In genomic region chr5:139698461-139699146, GRCh38 we compare ENCODE assay signal across 8 cellular contexts. TPM values are rescaled to one million over a fixed set of nuclear protein-coding genes. Genes with fewer than 3 reads are reported as not detected.
DNase-seq lines count a peak whose midpoint lies in the region; ATAC-seq and TF ChIP-seq lines count a peak whose summit lies in the region.

No MANE protein-coding gene starts in this region.

- CTCF ChIA-PET in activated CD8-positive, alpha-beta T cell treated with anti-CD3 and anti-CD28 coated beads, Interleukin-2, amount 10 ng/mL, durations not matched to agents 7 days and 5 days (lab: Charles Lee), result interaction anchor here (0.9 to 4.1 kb wide), 3 partner anchors 12 to 67 kb away, joined by 5 to 20 read pairs (median 6); no protein-coding TSS in a partner anchor
- CTCF ChIA-PET in activated CD8-positive, alpha-beta T cell treated with anti-CD3 and anti-CD28 coated beads for 36 hours (lab: Charles Lee), result interaction anchor here (1.6 kb wide), 2 partner anchors 9 to 65 kb away, joined by 6 to 10 read pairs; no protein-coding TSS in a partner anchor

- TF ChIP-seq CTCF in activated CD8-positive, alpha-beta T cell treated with anti-CD3 and anti-CD28 coated beads for 36 hours (IDR thresholded peaks at IDR 0.05), result no peak

- POLR2A ChIA-PET in activated CD8-positive, alpha-beta T cell treated with anti-CD3 and anti-CD28 coated beads, Interleukin-2, amount 10 ng/mL, durations not matched to agents 7 days and 5 days (lab: Charles Lee), result no interaction called here
- POLR2A ChIA-PET in activated CD8-positive, alpha-beta T cell treated with anti-CD3 and anti-CD28 coated beads for 36 hours (lab: Charles Lee), result interaction anchor here (0.6 to 4.3 kb wide), 3 partner anchors 11 to 401 kb away, joined by 3 to 30 read pairs (median 3); no protein-coding TSS in a partner anchor

- ATAC-seq in activated CD8-positive, alpha-beta T cell treated with anti-CD3 and anti-CD28 coated beads, Interleukin-2, amount 10 ng/mL, durations not matched to agents 7 days and 5 days, result no peak
- ATAC-seq in activated CD8-positive, alpha-beta T cell treated with anti-CD3 and anti-CD28 coated beads for 36 hours, result no peak
- peak; percentile 53 for ATAC-seq in left ventricle myocardium superior
- no peak for ATAC-seq in GM19328 (IDR thresholded peaks at IDR 0.05; ENCODE audit: unreplicated experiment)
- no peak for ATAC-seq in GM19397 (IDR thresholded peaks at IDR 0.05; ENCODE audit: unreplicated experiment)
- ATAC-seq in GM21528 (IDR thresholded peaks at IDR 0.05; ENCODE audit: low FRiP score, unreplicated experiment), result no peak

- peaks cover 13% of the 10 kb centered on the region for H3K27me3 Mint-ChIP-seq in activated CD8-positive, alpha-beta T cell treated with anti-CD3 and anti-CD28 coated beads, Interleukin-2, amount 10 ng/mL, durations not matched to agents 7 days and 5 days (ENCODE audit: low read depth)
- peaks cover 7% of the 10 kb centered on the region for H3K27me3 Mint-ChIP-seq in activated CD8-positive, alpha-beta T cell treated with anti-CD3 and anti-CD28 coated beads for 36 hours

- peak overlapping the region; percentile 30 for H3K27ac Mint-ChIP-seq in activated CD8-positive, alpha-beta T cell treated with anti-CD3 and anti-CD28 coated beads, Interleukin-2, amount 10 ng/mL, durations not matched to agents 7 days and 5 days
- H3K27ac Mint-ChIP-seq in activated CD8-positive, alpha-beta T cell treated with anti-CD3 and anti-CD28 coated beads for 36 hours, result no peak overlapping the region

- H3K9me3 Mint-ChIP-seq in activated CD8-positive, alpha-beta T cell treated with anti-CD3 and anti-CD28 coated beads, Interleukin-2, amount 10 ng/mL, durations not matched to agents 7 days and 5 days (ENCODE audit: insufficient read depth), result no peaks in the 10 kb centered on the region
- no peaks in the 10 kb centered on the region for H3K9me3 Mint-ChIP-seq in activated CD8-positive, alpha-beta T cell treated with anti-CD3 and anti-CD28 coated beads for 36 hours

- no peak for DNase-seq in activated CD8-positive, alpha-beta T cell treated with anti-CD3 and anti-CD28 coated beads, Interleukin-2, amount 10 ng/mL, durations not matched to agents 7 days and 5 days
- DNase-seq in activated CD8-positive, alpha-beta T cell treated with anti-CD3 and anti-CD28 coated beads for 36 hours, result no peak
- peak; percentile 91 for DNase-seq in left ventricle myocardium superior
- peak; percentile 29 for DNase-seq in pulmonary artery endothelial cell (ENCODE audit: low read depth, low spot score)

- peaks cover 53% of the 10 kb centered on the region for H3K4me1 Mint-ChIP-seq in activated CD8-positive, alpha-beta T cell treated with anti-CD3 and anti-CD28 coated beads, Interleukin-2, amount 10 ng/mL, durations not matched to agents 7 days and 5 days (ENCODE audit: low read depth)
- peaks cover 36% of the 10 kb centered on the region for H3K4me1 Mint-ChIP-seq in activated CD8-positive, alpha-beta T cell treated with anti-CD3 and anti-CD28 coated beads for 36 hours (ENCODE audit: low read depth)

- H3K27ac ChIP-seq in angular gyrus (ENCODE audit: low read depth, low read length), result peak overlapping the region; percentile 66

- H3K36me3 Mint-ChIP-seq in activated CD8-positive, alpha-beta T cell treated with anti-CD3 and anti-CD28 coated beads, Interleukin-2, amount 10 ng/mL, durations not matched to agents 7 days and 5 days (ENCODE audit: low read depth), result no peaks in the 10 kb centered on the region
- no peaks in the 10 kb centered on the region for H3K36me3 Mint-ChIP-seq in activated CD8-positive, alpha-beta T cell treated with anti-CD3 and anti-CD28 coated beads for 36 hours (ENCODE audit: low read depth)

- intact Hi-C loops in activated CD8-positive, alpha-beta T cell treated with anti-CD3 and anti-CD28 coated beads for 36 hours (cut with micrococcal nuclease), result no loop called here
- intact Hi-C loops in left ventricle myocardium superior (cut with micrococcal nuclease), result no loop called here

- H3K4me3 Mint-ChIP-seq in activated CD8-positive, alpha-beta T cell treated with anti-CD3 and anti-CD28 coated beads, Interleukin-2, amount 10 ng/mL, durations not matched to agents 7 days and 5 days, result no peak overlapping the region
- no peak overlapping the region for H3K4me3 Mint-ChIP-seq in activated CD8-positive, alpha-beta T cell treated with anti-CD3 and anti-CD28 coated beads for 36 hours

RNA-seq across cellular contexts. Expression of gene CXXC5, which starts 50.5 kb away (rescaled TPM):
- 1 to 10 TPM; 1.2 to 2.0 TPM for total RNA-seq in activated CD8-positive, alpha-beta T cell treated with anti-CD3 and anti-CD28 coated beads, Interleukin-2, amount 10 ng/mL, durations not matched to agents 7 days and 5 days
- total RNA-seq in activated CD8-positive, alpha-beta T cell treated with anti-CD3 and anti-CD28 coated beads for 36 hours, result 1 to 10 TPM; 3.5 to 4.3 TPM
- total RNA-seq in left ventricle myocardium superior (75.7 TPM), pulmonary artery endothelial cell (12.0 and 14.6 TPM in 2 replicates)

Comparison
In these comparisons a context has a peak if more than half of its experiments do, and no peak if none do; other contexts are left out.
1. DNase-seq: peak in left ventricle myocardium superior (single experiment) and pulmonary artery endothelial cell (single experiment); none in activated CD8-positive, alpha-beta T cell treated with anti-CD3 and anti-CD28 coated beads, Interleukin-2, amount 10 ng/mL, durations not matched to agents 7 days and 5 days (single experiment) and activated CD8-positive, alpha-beta T cell treated with anti-CD3 and anti-CD28 coated beads for 36 hours (single experiment).